10 cellular contexts compared by ENCODE assay signal in genomic region chr12:23898121-23898520, GRCh38. TPM values are rescaled to one million over a fixed set of nuclear protein-coding genes. Genes with fewer than 3 reads are reported as not detected.
"Had no signal": no experiment of that assay in that cellular context is flagged by ENCODE, and none has a peak within 500 bp of the region (broad histone marks: within the 10 kb centered on the region; RNA-seq: fewer than 3 reads in every experiment).

No MANE protein-coding gene starts in this region.

- DNase-seq: GM23248, GOT3, H9, HFFc6, IMR-90, KBM-7 had no signal

- H3K9ac ChIP-seq: GM23248, KMS-11 had no signal

- H3K4me3 ChIP-seq: GM23248 had no signal

- H3K4me3 Mint-ChIP-seq: H9, HFFc6 had no signal

- H3K4me2 ChIP-seq: KMS-11 had no signal

- H2AFZ ChIP-seq: GM23248 had no signal

- ATAC-seq: HCT116 had no signal

- H3K27ac ChIP-seq: GM23248, KMS-11 had no signal

- FAIRE-seq: HTR-8/SVneo had no signal

- H3K27ac Mint-ChIP-seq: HFFc6 had no signal

RNA-seq across cellular contexts. Expression of gene SOX5, which starts 51.3 kb away (rescaled TPM):
- total RNA-seq: GM23248, HFFc6, HT-29 had no signal
- polyA plus RNA-seq: GM23248 had no signal
